Comparison of ENCODE assay signal across 1 cellular context in the genomic region with DNA sequence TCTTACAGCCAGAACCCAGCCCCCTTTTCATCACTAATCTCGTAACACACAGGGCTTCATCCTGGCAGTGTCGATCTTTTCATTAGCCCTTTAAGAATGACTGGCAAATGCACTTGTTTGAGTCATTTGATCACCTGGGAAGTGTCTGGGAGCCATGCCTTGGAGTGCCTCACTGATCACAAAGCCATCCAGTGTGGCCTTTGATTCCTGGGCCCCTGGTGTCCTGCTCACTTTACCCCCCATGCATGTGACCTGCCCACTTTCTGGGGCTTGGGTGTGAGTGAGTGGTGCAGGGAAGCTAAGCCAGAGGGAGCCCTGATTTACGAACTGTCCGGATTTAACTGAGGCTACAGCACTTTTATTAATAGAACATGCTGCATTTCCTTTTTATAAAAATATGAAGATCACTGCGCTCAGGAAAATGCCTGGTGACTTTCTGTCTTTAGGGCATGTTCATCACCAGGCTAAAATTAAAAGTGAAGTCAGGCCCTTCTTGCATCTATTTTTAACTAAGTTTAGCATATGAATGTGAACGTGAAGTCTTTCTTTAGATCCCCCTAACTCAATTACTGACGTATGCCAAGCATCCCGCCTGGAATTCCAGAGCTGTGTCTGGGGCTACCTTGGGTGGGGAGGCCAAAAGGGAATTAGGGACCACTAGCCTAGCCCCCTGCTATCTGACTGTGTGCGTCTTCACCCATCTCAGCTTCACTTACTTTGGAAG.
TF ChIP-seq lines count a peak whose summit lies in the region.

No MANE protein-coding gene starts in this region.

TF ChIP-seq in WTC11, 78 proteins besides CTCF, POLR2A, EP300 and RAD21:
- TF ChIP-seq, protein P1, sequence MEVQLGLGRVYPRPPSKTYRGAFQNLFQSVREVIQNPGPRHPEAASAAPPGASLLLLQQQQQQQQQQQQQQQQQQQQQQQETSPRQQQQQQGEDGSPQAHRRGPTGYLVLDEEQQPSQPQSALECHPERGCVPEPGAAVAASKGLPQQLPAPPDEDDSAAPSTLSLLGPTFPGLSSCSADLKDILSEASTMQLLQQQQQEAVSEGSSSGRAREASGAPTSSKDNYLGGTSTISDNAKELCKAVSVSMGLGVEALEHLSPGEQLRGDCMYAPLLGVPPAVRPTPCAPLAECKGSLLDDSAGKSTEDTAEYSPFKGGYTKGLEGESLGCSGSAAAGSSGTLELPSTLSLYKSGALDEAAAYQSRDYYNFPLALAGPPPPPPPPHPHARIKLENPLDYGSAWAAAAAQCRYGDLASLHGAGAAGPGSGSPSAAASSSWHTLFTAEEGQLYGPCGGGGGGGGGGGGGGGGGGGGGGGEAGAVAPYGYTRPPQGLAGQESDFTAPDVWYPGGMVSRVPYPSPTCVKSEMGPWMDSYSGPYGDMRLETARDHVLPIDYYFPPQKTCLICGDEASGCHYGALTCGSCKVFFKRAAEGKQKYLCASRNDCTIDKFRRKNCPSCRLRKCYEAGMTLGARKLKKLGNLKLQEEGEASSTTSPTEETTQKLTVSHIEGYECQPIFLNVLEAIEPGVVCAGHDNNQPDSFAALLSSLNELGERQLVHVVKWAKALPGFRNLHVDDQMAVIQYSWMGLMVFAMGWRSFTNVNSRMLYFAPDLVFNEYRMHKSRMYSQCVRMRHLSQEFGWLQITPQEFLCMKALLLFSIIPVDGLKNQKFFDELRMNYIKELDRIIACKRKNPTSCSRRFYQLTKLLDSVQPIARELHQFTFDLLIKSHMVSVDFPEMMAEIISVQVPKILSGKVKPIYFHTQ (CRISPR knock-in tag; IDR thresholded peaks at IDR 0.05): no peak
- no peak for TF ChIP-seq NR3C1 (CRISPR knock-in tag; conservative IDR thresholded peaks at IDR 0.05; ENCODE audit: low read depth)
- no peak for TF ChIP-seq IRF2 (CRISPR knock-in tag; IDR thresholded peaks at IDR 0.05; ENCODE audit: borderline replicate concordance, low read depth)
- TF ChIP-seq RORB (CRISPR knock-in tag; IDR thresholded peaks at IDR 0.05): no peak
- TF ChIP-seq, protein P2, sequence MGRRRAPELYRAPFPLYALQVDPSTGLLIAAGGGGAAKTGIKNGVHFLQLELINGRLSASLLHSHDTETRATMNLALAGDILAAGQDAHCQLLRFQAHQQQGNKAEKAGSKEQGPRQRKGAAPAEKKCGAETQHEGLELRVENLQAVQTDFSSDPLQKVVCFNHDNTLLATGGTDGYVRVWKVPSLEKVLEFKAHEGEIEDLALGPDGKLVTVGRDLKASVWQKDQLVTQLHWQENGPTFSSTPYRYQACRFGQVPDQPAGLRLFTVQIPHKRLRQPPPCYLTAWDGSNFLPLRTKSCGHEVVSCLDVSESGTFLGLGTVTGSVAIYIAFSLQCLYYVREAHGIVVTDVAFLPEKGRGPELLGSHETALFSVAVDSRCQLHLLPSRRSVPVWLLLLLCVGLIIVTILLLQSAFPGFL (CRISPR knock-in tag; IDR thresholded peaks at IDR 0.05; ENCODE audit: borderline replicate concordance): no peak
- TF ChIP-seq ATF1 (CRISPR knock-in tag; IDR thresholded peaks at IDR 0.05): no peak
- no peak for TF ChIP-seq ZNF121 (CRISPR knock-in tag; IDR thresholded peaks at IDR 0.05)
- TF ChIP-seq KAT7 (CRISPR knock-in tag; IDR thresholded peaks at IDR 0.05; ENCODE audit: borderline replicate concordance): no peak
- TF ChIP-seq NFATC4 (CRISPR knock-in tag; IDR thresholded peaks at IDR 0.05): no peak
- TF ChIP-seq, protein P3, sequence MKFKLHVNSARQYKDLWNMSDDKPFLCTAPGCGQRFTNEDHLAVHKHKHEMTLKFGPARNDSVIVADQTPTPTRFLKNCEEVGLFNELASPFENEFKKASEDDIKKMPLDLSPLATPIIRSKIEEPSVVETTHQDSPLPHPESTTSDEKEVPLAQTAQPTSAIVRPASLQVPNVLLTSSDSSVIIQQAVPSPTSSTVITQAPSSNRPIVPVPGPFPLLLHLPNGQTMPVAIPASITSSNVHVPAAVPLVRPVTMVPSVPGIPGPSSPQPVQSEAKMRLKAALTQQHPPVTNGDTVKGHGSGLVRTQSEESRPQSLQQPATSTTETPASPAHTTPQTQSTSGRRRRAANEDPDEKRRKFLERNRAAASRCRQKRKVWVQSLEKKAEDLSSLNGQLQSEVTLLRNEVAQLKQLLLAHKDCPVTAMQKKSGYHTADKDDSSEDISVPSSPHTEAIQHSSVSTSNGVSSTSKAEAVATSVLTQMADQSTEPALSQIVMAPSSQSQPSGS (CRISPR knock-in tag; IDR thresholded peaks at IDR 0.05; ENCODE audit: borderline replicate concordance, low read depth): no peak
- peak; percentile 69; the same call in 1 of the 2 replicates for TF ChIP-seq TEAD4 (CRISPR knock-in tag; IDR thresholded peaks at IDR 0.05)
- TF ChIP-seq FOXK1 (CRISPR knock-in tag; IDR thresholded peaks at IDR 0.05): no peak
- no peak for TF ChIP-seq ZNF423 (CRISPR knock-in tag; IDR thresholded peaks at IDR 0.05)
- TF ChIP-seq FOXJ3 (CRISPR knock-in tag; IDR thresholded peaks at IDR 0.05; ENCODE audit: borderline replicate concordance): no peak
- no peak for TF ChIP-seq ZNF416 (CRISPR knock-in tag; IDR thresholded peaks at IDR 0.05)
- TF ChIP-seq ZBTB21 (CRISPR knock-in tag; IDR thresholded peaks at IDR 0.05; ENCODE audit: borderline replicate concordance): no peak
- TF ChIP-seq TEAD1 (CRISPR knock-in tag; IDR thresholded peaks at IDR 0.05): peak; percentile 32; the same call in 1 of the 2 replicates
- TF ChIP-seq, protein P4, sequence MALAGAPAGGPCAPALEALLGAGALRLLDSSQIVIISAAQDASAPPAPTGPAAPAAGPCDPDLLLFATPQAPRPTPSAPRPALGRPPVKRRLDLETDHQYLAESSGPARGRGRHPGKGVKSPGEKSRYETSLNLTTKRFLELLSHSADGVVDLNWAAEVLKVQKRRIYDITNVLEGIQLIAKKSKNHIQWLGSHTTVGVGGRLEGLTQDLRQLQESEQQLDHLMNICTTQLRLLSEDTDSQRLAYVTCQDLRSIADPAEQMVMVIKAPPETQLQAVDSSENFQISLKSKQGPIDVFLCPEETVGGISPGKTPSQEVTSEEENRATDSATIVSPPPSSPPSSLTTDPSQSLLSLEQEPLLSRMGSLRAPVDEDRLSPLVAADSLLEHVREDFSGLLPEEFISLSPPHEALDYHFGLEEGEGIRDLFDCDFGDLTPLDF (CRISPR knock-in tag; IDR thresholded peaks at IDR 0.05): no peak
